In genomic region chrX:47202316-47202715, GRCh38 we compare ENCODE assay signal across 18 cellular contexts.
"Had no signal": no experiment of that assay in that cellular context is flagged by ENCODE, and none has a peak within 500 bp of the region (broad histone marks: within the 10 kb centered on the region; RNA-seq: fewer than 3 reads in every experiment).

No MANE protein-coding gene starts in this region.

- H3K27me3 Mint-ChIP-seq: naive B cell, type B pancreatic cell had no signal

- H3K9me3 ChIP-seq: heart left ventricle, neutrophil, sigmoid colon had no signal

- FAIRE-seq: endometrium, frontal cortex, urothelium cell line had no signal

- ATAC-seq: esophagus mucosa, heart left ventricle had no signal

- DNase-seq: cortex of kidney; dorsolateral prefrontal cortex; effector CD8-positive, alpha-beta T cell; hippocampal formation; mesendoderm; naive B cell; sigmoid colon; stimulated activated CD4-positive, alpha-beta T cell treated with anti-CD3 and anti-CD28 coated beads, Interleukin-12 subunit alpha, Interleukin-12 subunit beta, amount 100 ng/mL, for 4 hours; stimulated activated naive CD4-positive, alpha-beta T cell treated with Interleukin-2 at 50 U/mL for 16 hours had no signal

- H3K27me3 ChIP-seq: dorsolateral prefrontal cortex, heart left ventricle, neutrophil, sigmoid colon had no signal

- H3K9me3 Mint-ChIP-seq: naive B cell, nephron, type B pancreatic cell had no signal

- H3K27ac ChIP-seq: dorsolateral prefrontal cortex, heart left ventricle, neutrophil had no signal

- H3K4me3 ChIP-seq: dorsolateral prefrontal cortex, heart left ventricle, sigmoid colon, skin epidermis had no signal

- H3K4me3 Mint-ChIP-seq: nephron, type B pancreatic cell had no signal

- H3K27ac Mint-ChIP-seq: nephron, type B pancreatic cell had no signal
